ENCODE assay signal across 9 cellular contexts in genomic region chr12:55188974-55189556, GRCh38. TPM values are rescaled to one million over a fixed set of nuclear protein-coding genes. Genes with fewer than 3 reads are reported as not detected.
DNase-seq lines count a peak whose midpoint lies in the region; ATAC-seq and TF ChIP-seq lines count a peak whose summit lies in the region.
"Had no signal": no experiment of that assay in that cellular context is flagged by ENCODE, and none has a peak within 500 bp of the region (broad histone marks: within the 10 kb centered on the region; RNA-seq: fewer than 3 reads in every experiment).

No MANE protein-coding gene starts in this region.

- no peak overlapping the region for H3K27ac ChIP-seq in CD8-positive, alpha-beta T cell (ENCODE audit: low read depth, low read length)
- H3K27ac ChIP-seq in vagina: no peak overlapping the region

- ATAC-seq in CD8-positive, alpha-beta T cell: peak; percentile 73
- ATAC-seq in GM18861 (IDR thresholded peaks at IDR 0.05; ENCODE audit: unreplicated experiment) (peak; percentile 93), HG03045 (IDR thresholded peaks at IDR 0.05; ENCODE audit: unreplicated experiment) (peak; percentile 59), mucosa of descending colon (peak; percentile 81)

- H3K36me3 ChIP-seq in CD8-positive, alpha-beta T cell (ENCODE audit: insufficient read depth, low read length): no peaks in the 10 kb centered on the region
- no peaks in the 10 kb centered on the region for H3K36me3 ChIP-seq in mucosa of descending colon (ENCODE audit: low read depth)
- H3K36me3 ChIP-seq in vagina: no peaks in the 10 kb centered on the region

- H3K9me3 ChIP-seq in CD8-positive, alpha-beta T cell (ENCODE audit: low read length): no peaks in the 10 kb centered on the region
- no peaks in the 10 kb centered on the region for H3K9me3 ChIP-seq in mucosa of descending colon
- H3K9me3 ChIP-seq in vagina: no peaks in the 10 kb centered on the region

- H3K36me3 Mint-ChIP-seq in CD8-positive, alpha-beta T cell: no peaks in the 10 kb centered on the region
- H3K36me3 Mint-ChIP-seq in endothelial cell (ENCODE audit: low read depth, unreplicated experiment): no peaks in the 10 kb centered on the region

- peaks cover 3% of the 10 kb centered on the region for H3K9me3 Mint-ChIP-seq in CD8-positive, alpha-beta T cell
- H3K9me3 Mint-ChIP-seq in endothelial cell (ENCODE audit: unreplicated experiment): no peaks in the 10 kb centered on the region

- no peaks in the 10 kb centered on the region for H3K4me1 ChIP-seq in CD8-positive, alpha-beta T cell (ENCODE audit: insufficient read depth, low read length)
- H3K4me1 ChIP-seq in mucosa of descending colon (ENCODE audit: low read depth): no peaks in the 10 kb centered on the region
- no peaks in the 10 kb centered on the region for H3K4me1 ChIP-seq in vagina

- H3K4me3 ChIP-seq in CD8-positive, alpha-beta T cell (ENCODE audit: low read depth, low read length): no peak overlapping the region
- H3K4me3 ChIP-seq in mucosa of descending colon (no peak overlapping the region), vagina (no peak overlapping the region)

- POLR2A ChIA-PET in CD8-positive, alpha-beta T cell (lab: Charles Lee): no interaction called here

- intact Hi-C loops in CD8-positive, alpha-beta T cell (cut with DNase I, micrococcal nuclease): loop anchor here in 1 of 2 experiments (1.0 kb wide), 2 partner anchors 430 to 467 kb away; no protein-coding TSS in a partner anchor
- intact Hi-C loops in mucosa of descending colon (cut with DNase I, micrococcal nuclease): loop anchor here in 1 of 2 donors (5.0 kb wide), 1 partner anchor 433 kb away; no protein-coding TSS in a partner anchor
- intact Hi-C loops in vagina (cut with DNase I): no loop called here

- H3K4me1 Mint-ChIP-seq in CD8-positive, alpha-beta T cell (ENCODE audit: low read depth): no peaks in the 10 kb centered on the region
- H3K4me1 Mint-ChIP-seq in endothelial cell (ENCODE audit: unreplicated experiment): no peaks in the 10 kb centered on the region

- CTCF ChIA-PET in CD8-positive, alpha-beta T cell (lab: Charles Lee): interaction anchor here (0.5 to 2.1 kb wide), 7 partner anchors 8 to 1377 kb away, joined by 3 to 12 read pairs (median 3); no protein-coding TSS in a partner anchor

- H3K4me3 Mint-ChIP-seq in CD8-positive, alpha-beta T cell: no peak overlapping the region
- no peak overlapping the region for H3K4me3 Mint-ChIP-seq in endothelial cell (ENCODE audit: unreplicated experiment)

- no peak for TF ChIP-seq POLR2A in vagina (IDR thresholded peaks at IDR 0.05)

- TF ChIP-seq CTCF in CD8-positive, alpha-beta T cell (IDR thresholded peaks at IDR 0.05): peak; percentile 93
- TF ChIP-seq CTCF in endothelial cell (IDR thresholded peaks at IDR 0.05; ENCODE audit: unreplicated experiment) (peak; percentile 86), mucosa of descending colon (IDR thresholded peaks at IDR 0.05) (peak; percentile 26), vagina (IDR thresholded peaks at IDR 0.05) (peak; percentile 31 to 52 (median 40))

- H3K27me3 ChIP-seq in CD8-positive, alpha-beta T cell (ENCODE audit: insufficient read depth, low read length): peaks cover 3% of the 10 kb centered on the region
- no peaks in the 10 kb centered on the region for H3K27me3 ChIP-seq in vagina

- peak in 3 of 7 experiments; percentile 16 to 44 (median 35) for DNase-seq in CD8-positive, alpha-beta T cell
- DNase-seq in NCI-H1930 (lab: John Stamatoyannopoulos, UW) (peak; percentile 10 to 52), T follicular helper cell (ENCODE audit: low read depth) (peak; percentile 10), endothelial cell (ENCODE audit: low spot score) (peak; percentile 67), mucosa of descending colon (peak in 1 of 3 donors; percentile 85), vagina (ENCODE audit: extremely low spot score in 2 of 2) (no peak)

- H3K27ac Mint-ChIP-seq in CD8-positive, alpha-beta T cell: no peak overlapping the region
- H3K27ac Mint-ChIP-seq in endothelial cell (ENCODE audit: unreplicated experiment): no peak overlapping the region

- H3K27me3 Mint-ChIP-seq in CD8-positive, alpha-beta T cell (ENCODE audit: low read depth): peaks cover 35% of the 10 kb centered on the region
- H3K27me3 Mint-ChIP-seq in endothelial cell (ENCODE audit: unreplicated experiment): peaks cover 2% of the 10 kb centered on the region

RNA-seq across cellular contexts. Expression of gene OR10A7, which starts 31.8 kb away (rescaled TPM):
- not detected for total RNA-seq in CD8-positive, alpha-beta T cell
- total RNA-seq in endothelial cell (ENCODE audit: unreplicated experiment) (not detected), mucosa of descending colon (not detected), vagina (not detected)
- total RNA-seq: activated CD8-positive, alpha-beta memory T cell treated with anti-CD3 and anti-CD28 coated beads for 36 hours had no signal

RNA-seq across cellular contexts. Expression of gene OR6C74, which starts 55.3 kb away (rescaled TPM):
- total RNA-seq in CD8-positive, alpha-beta T cell: not detected
- total RNA-seq in endothelial cell (ENCODE audit: unreplicated experiment) (not detected), mucosa of descending colon (not detected), vagina (not detected)
- total RNA-seq: activated CD8-positive, alpha-beta memory T cell treated with anti-CD3 and anti-CD28 coated beads for 36 hours had no signal

Comparison
In these comparisons a context has a peak if more than half of its experiments do, and no peak if none do; other contexts are left out.
1. DNase-seq: peak in NCI-H1930 (2 of 2), T follicular helper cell (single experiment) and endothelial cell (single experiment); none in vagina (0 of 2).
2. CTCF ChIP-seq: peak in every context shown above with its lines; median percentile 93 in CD8-positive, alpha-beta T cell; 86 in endothelial cell; 40 in vagina; 26 in mucosa of descending colon.
3. Peak in every context shown above with its lines, with median percentiles within 50 percentile points of each other: ATAC-seq.